ENCODE assay signal across 8 cellular contexts in genomic region chr2:206556357-206556949, GRCh38.
A peak's percentile ranks its signal among the peaks of the same experiment; 100 is the strongest.
DNase-seq lines count a peak whose midpoint lies in the region; TF ChIP-seq lines count a peak whose summit lies in the region.

No MANE protein-coding gene starts in this region.

- TF ChIP-seq POLR2A in tibial nerve (IDR thresholded peaks at IDR 0.05) = no peak

- no peaks in the 10 kb centered on the region for H3K9me3 ChIP-seq in tibial nerve

- peak; percentile 67 for DNase-seq in G401 (ENCODE audit: low spot score)
- peak; percentile 53 for DNase-seq in KBM-7
- DNase-seq in SK-MEL-5 (ENCODE audit: low read depth, low spot score) = peak; percentile 65
- DNase-seq in fibroblast of villous mesenchyme (ENCODE audit: low read depth) = peak; percentile 47
- no peak for DNase-seq in tibial nerve (ENCODE audit: low spot score in 2 of 2)
- no peak for DNase-seq in NK-92 treated with Interleukin-12 subunit alpha and Interleukin-12 subunit beta, amount 100 ng/mL, for 24 hours (lab: John Stamatoyannopoulos, UW)
- DNase-seq in COLO668 (lab: John Stamatoyannopoulos, UW; ENCODE audit: unreplicated experiment) = no peak

- no peaks in the 10 kb centered on the region for H3K27me3 ChIP-seq in tibial nerve

- no peaks in the 10 kb centered on the region for H3K4me1 ChIP-seq in tibial nerve

- H3K27ac ChIP-seq in 22Rv1 = no peak overlapping the region
- no peak overlapping the region for H3K27ac ChIP-seq in tibial nerve

- TF ChIP-seq CTCF in 22Rv1 (IDR thresholded peaks at IDR 0.05) = peak; percentile 83
- TF ChIP-seq CTCF in fibroblast of villous mesenchyme (IDR thresholded peaks at IDR 0.05; ENCODE audit: insufficient read depth, low read depth, low read length) = peak; percentile 52
- TF ChIP-seq CTCF in tibial nerve (IDR thresholded peaks at IDR 0.05) = peak in 4 of 5 experiments; percentile 11 to 49 (median 30)

- in situ Hi-C loops in G401 (cut with HindIII; ENCODE audit: low sequenced_read_pairs) = no loop called here
- in situ Hi-C loops in KBM-7 (cut with MboI; ENCODE audit: low pct_unique_long_range_greater_than_20kb, low sequenced_read_pairs) = no loop called here
- in situ Hi-C loops in SK-MEL-5 (cut with HindIII; ENCODE audit: low pct_unique_long_range_greater_than_20kb, low sequenced_read_pairs) = no loop called here

- H3K36me3 ChIP-seq in tibial nerve = no peaks in the 10 kb centered on the region

- WGBS in tibial nerve, 2 donors = 62 to 66% methylated on average over 5 of the region's 5 CpGs

- H3K4me3 ChIP-seq in fibroblast of villous mesenchyme (ENCODE audit: low read depth, low read length) (no peak overlapping the region), tibial nerve (no peak overlapping the region)

- no peak for TF ChIP-seq EP300 in tibial nerve (IDR thresholded peaks at IDR 0.05)

Comparison
In these comparisons a context has a peak if more than half of its experiments do, and no peak if none do; other contexts are left out.
1. CTCF ChIP-seq: peak in every context shown above with its lines; median percentile 83 in 22Rv1; 52 in fibroblast of villous mesenchyme; 30 in tibial nerve.
2. DNase-seq: peak in G401 (single experiment), KBM-7 (single experiment), SK-MEL-5 (single experiment) and fibroblast of villous mesenchyme (single experiment); none in tibial nerve (0 of 2), NK-92 treated with Interleukin-12 subunit alpha and Interleukin-12 subunit beta, amount 100 ng/mL, for 24 hours (single experiment) and COLO668 (single experiment).